Comparison of ENCODE assay signal across 1 cellular context in genomic region chr5:38599751-38600150, GRCh38. TPM values are rescaled to one million over a fixed set of nuclear protein-coding genes. Genes with fewer than 3 reads are reported as not detected.
"Had no signal": no experiment of that assay in that cellular context is flagged by ENCODE, and none has a peak within 500 bp of the region (broad histone marks: within the 10 kb centered on the region; RNA-seq: fewer than 3 reads in every experiment).

No MANE protein-coding gene starts in this region.

RNA-seq across cellular contexts. Expression of gene LIFR, which starts 43.3 kb away (rescaled TPM):
- total RNA-seq: activated CD8-positive, alpha-beta memory T cell treated with anti-CD3 and anti-CD28 coated beads, Interleukin-2, amount 10 ng/mL, durations not matched to agents 7 days and 5 days had no signal
